ENCODE assay signal across 8 cellular contexts in the genomic region with DNA sequence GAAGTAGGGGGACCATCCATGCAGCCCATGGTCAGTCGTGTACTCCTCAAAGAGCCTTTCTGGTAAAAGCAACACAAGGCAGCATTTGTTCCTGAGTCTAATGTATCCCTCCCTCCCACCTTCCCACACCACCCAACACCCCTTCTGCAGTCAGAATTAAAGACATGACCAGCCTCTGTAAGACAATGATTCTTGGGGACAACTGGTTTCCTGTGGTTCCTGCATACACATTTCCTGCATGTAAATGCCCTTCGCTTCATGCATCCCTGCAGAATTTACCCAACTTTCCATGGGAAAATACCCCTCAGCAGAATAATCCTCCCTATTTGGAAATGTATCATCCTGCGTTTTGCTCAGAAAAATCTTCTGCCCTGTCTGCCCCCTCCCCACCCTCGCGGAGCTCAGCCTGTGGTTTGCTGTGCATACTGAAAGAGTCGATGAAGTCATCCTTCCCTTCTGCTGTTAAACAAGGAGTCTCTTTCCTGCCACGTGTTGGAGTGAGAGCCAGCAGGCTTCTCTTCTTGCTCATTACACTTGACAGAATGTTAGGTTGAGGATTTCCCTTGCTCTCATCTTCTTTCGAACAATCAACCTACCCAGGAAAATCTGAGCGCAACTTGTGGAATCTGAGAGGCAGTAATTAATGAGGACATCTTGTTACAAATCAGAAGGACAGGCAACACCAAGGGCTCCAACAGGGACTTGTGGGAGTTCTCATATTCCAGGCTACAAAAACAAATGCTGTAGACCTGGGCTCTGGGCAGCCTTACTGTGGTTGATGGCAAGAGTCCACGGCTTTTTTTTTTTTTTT. TPM values are rescaled to one million over a fixed set of nuclear protein-coding genes. Genes with fewer than 3 reads are reported as not detected.
DNase-seq lines count a peak whose midpoint lies in the region; ATAC-seq and TF ChIP-seq lines count a peak whose summit lies in the region.

No MANE protein-coding gene starts in this region.

- H3K27ac Mint-ChIP-seq in T-helper 1 cell treated with Interleukin-12 subunit alpha and Interleukin-12 subunit beta and Interleukin-4 antibody, amounts not matched to agents 30 μg/mL and 1 μg/mL, for 36 hours = no peak overlapping the region
- no peak overlapping the region for H3K27ac Mint-ChIP-seq in CD4-positive, alpha-beta memory T cell
- H3K27ac Mint-ChIP-seq in Calu3 (ENCODE audit: unreplicated experiment) = no peak overlapping the region

- no peaks in the 10 kb centered on the region for H3K9me3 ChIP-seq in CD4-positive, alpha-beta memory T cell (ENCODE audit: control insufficient read depth in 1 of 2, low read length in 2 of 2)

- POLR2A ChIA-PET in CD4-positive, alpha-beta memory T cell (lab: Charles Lee; ENCODE audit: partially characterized antibody) = no interaction called here

- no peak overlapping the region for H3K27ac ChIP-seq in rectal smooth muscle tissue (ENCODE audit: low read depth, low read length)
- no peak overlapping the region for H3K27ac ChIP-seq in CD4-positive, alpha-beta memory T cell (ENCODE audit: low read depth, low read length)

- no peaks in the 10 kb centered on the region for H3K27me3 ChIP-seq in rectal smooth muscle tissue (ENCODE audit: control insufficient read depth, insufficient read depth, low read length)
- H3K27me3 ChIP-seq in CD4-positive, alpha-beta memory T cell (ENCODE audit: insufficient read depth, low read length) = no peaks in the 10 kb centered on the region

- no peaks in the 10 kb centered on the region for H3K36me3 Mint-ChIP-seq in T-helper 1 cell treated with Interleukin-12 subunit alpha and Interleukin-12 subunit beta and Interleukin-4 antibody, amounts not matched to agents 30 μg/mL and 1 μg/mL, for 36 hours (ENCODE audit: low read depth)
- H3K36me3 Mint-ChIP-seq in CD4-positive, alpha-beta memory T cell = no peaks in the 10 kb centered on the region
- H3K36me3 Mint-ChIP-seq in Calu3 (ENCODE audit: insufficient read depth, unreplicated experiment) = no peaks in the 10 kb centered on the region

- CTCF ChIA-PET in CD4-positive, alpha-beta memory T cell (lab: Charles Lee; ENCODE audit: partially characterized antibody) = no interaction called here
- CTCF ChIA-PET in Calu3 (lab: Charles Lee) = no interaction called here

- peak; percentile 85 for ATAC-seq in GM18907 (IDR thresholded peaks at IDR 0.05; ENCODE audit: unreplicated experiment)
- peak; percentile 79 for ATAC-seq in HG03460 (IDR thresholded peaks at IDR 0.05; ENCODE audit: unreplicated experiment)

- H3K4me1 ChIP-seq in rectal smooth muscle tissue (ENCODE audit: control insufficient read depth, insufficient read depth, low read length) = peaks cover 5% of the 10 kb centered on the region
- H3K4me1 ChIP-seq in CD4-positive, alpha-beta memory T cell (ENCODE audit: insufficient read depth, low read length) = peaks cover 8% of the 10 kb centered on the region

- no peaks in the 10 kb centered on the region for H3K36me3 ChIP-seq in rectal smooth muscle tissue (ENCODE audit: control insufficient read depth, insufficient read depth, low read length)
- no peaks in the 10 kb centered on the region for H3K36me3 ChIP-seq in CD4-positive, alpha-beta memory T cell (ENCODE audit: insufficient read depth, low read length)

- TF ChIP-seq CTCF in Calu3 (IDR thresholded peaks at IDR 0.05; ENCODE audit: unreplicated experiment) = no peak

- H3K4me3 Mint-ChIP-seq in T-helper 1 cell treated with Interleukin-12 subunit alpha and Interleukin-12 subunit beta and Interleukin-4 antibody, amounts not matched to agents 30 μg/mL and 1 μg/mL, for 36 hours = peak overlapping the region; percentile 64
- peak overlapping the region in 4 of 8 donors; percentile 28 to 74 (median 50) for H3K4me3 Mint-ChIP-seq in CD4-positive, alpha-beta memory T cell
- H3K4me3 Mint-ChIP-seq in Calu3 (ENCODE audit: low read depth, unreplicated experiment) = no peak overlapping the region

- no peak overlapping the region for H3K9ac ChIP-seq in rectal smooth muscle tissue (ENCODE audit: low read length)

- peak overlapping the region; percentile 17 for H3K4me3 ChIP-seq in rectal smooth muscle tissue (ENCODE audit: low read length)
- H3K4me3 ChIP-seq in CD4-positive, alpha-beta memory T cell (ENCODE audit: low read length in 2 of 2) = no peak overlapping the region

- no TSS peak for BruUV-seq in Calu3 (replicated peaks; lab: Mats Ljungman, UMichigan)

- H3K4me1 Mint-ChIP-seq in T-helper 1 cell treated with Interleukin-12 subunit alpha and Interleukin-12 subunit beta and Interleukin-4 antibody, amounts not matched to agents 30 μg/mL and 1 μg/mL, for 36 hours (ENCODE audit: low read depth) = peaks cover 17% of the 10 kb centered on the region
- peaks cover 6 to 17% (median 12%) of the 10 kb centered on the region in 4 donors for H3K4me1 Mint-ChIP-seq in CD4-positive, alpha-beta memory T cell
- H3K4me1 Mint-ChIP-seq in Calu3 (ENCODE audit: low read depth, unreplicated experiment) = no peaks in the 10 kb centered on the region

- H3K9me3 Mint-ChIP-seq in T-helper 1 cell treated with Interleukin-12 subunit alpha and Interleukin-12 subunit beta and Interleukin-4 antibody, amounts not matched to agents 30 μg/mL and 1 μg/mL, for 36 hours = no peaks in the 10 kb centered on the region
- no peaks in the 10 kb centered on the region for H3K9me3 Mint-ChIP-seq in CD4-positive, alpha-beta memory T cell
- no peaks in the 10 kb centered on the region for H3K9me3 Mint-ChIP-seq in Calu3 (ENCODE audit: low read depth, unreplicated experiment)

- DNase-seq in AG20443 (ENCODE audit: low spot score) (peak; percentile 58), foreskin melanocyte (peak; percentile 54), Calu3 (no peak)
- DNase-seq in CD4-positive, alpha-beta memory T cell = no peak

- H3K27me3 Mint-ChIP-seq in T-helper 1 cell treated with Interleukin-12 subunit alpha and Interleukin-12 subunit beta and Interleukin-4 antibody, amounts not matched to agents 30 μg/mL and 1 μg/mL, for 36 hours (ENCODE audit: low read depth) = peaks cover 12% of the 10 kb centered on the region
- H3K27me3 Mint-ChIP-seq in CD4-positive, alpha-beta memory T cell = peaks cover 4 to 22% of the 10 kb centered on the region in 2 donors
- peaks cover 81% of the 10 kb centered on the region for H3K27me3 Mint-ChIP-seq in Calu3 (ENCODE audit: unreplicated experiment)

- intact Hi-C loops in CD4-positive, alpha-beta memory T cell (cut with micrococcal nuclease) = no loop called here
- intact Hi-C loops in Calu3 (cut with micrococcal nuclease; ENCODE audit: unreplicated experiment) = no loop called here

RNA-seq across cellular contexts. Expression of a gene that starts 4.7 kb away (rescaled TPM):
- total RNA-seq in CD4-positive, alpha-beta memory T cell = not detected
- not detected for polyA plus RNA-seq in CD4-positive, alpha-beta memory T cell
- total RNA-seq in Calu3 (2022) = 0.07 TPM in 1 of 2 replicates, not detected in the other

RNA-seq across cellular contexts. Expression of a gene that starts 49.1 kb away (rescaled TPM):
- total RNA-seq in CD4-positive, alpha-beta memory T cell = 10 to 100 TPM; 39.3 to 40.6 TPM
- 10 to 100 TPM; 59.2 to 62.6 TPM for polyA plus RNA-seq in CD4-positive, alpha-beta memory T cell
- total RNA-seq in Calu3 (2022) = 29.9 and 33.6 TPM in 2 replicates

Comparison
In these comparisons a context has a peak if more than half of its experiments do, and no peak if none do; other contexts are left out.
1. DNase-seq: peak in AG20443 (single experiment) and foreskin melanocyte (single experiment); none in CD4-positive, alpha-beta memory T cell (0 of 5) and Calu3 (single experiment).